ENCODE assay signal across 14 cellular contexts in genomic region chr2:45669109-45669508, GRCh38. TPM values are rescaled to one million over a fixed set of nuclear protein-coding genes. Genes with fewer than 3 reads are reported as not detected.
DNase-seq lines count a peak whose midpoint lies in the region; ATAC-seq and TF ChIP-seq lines count a peak whose summit lies in the region.
"Had no signal": no experiment of that assay in that cellular context is flagged by ENCODE, and none has a peak within 500 bp of the region (broad histone marks: within the 10 kb centered on the region; RNA-seq: fewer than 3 reads in every experiment).

No MANE protein-coding gene starts in this region.

- peak overlapping the region; percentile 91 for H3K27ac Mint-ChIP-seq in mesothelial cell of epicardium
- H3K27ac Mint-ChIP-seq: activated CD4-positive, alpha-beta T cell treated with anti-CD3 and anti-CD28 coated beads, Interleukin-2, amount 10 ng/mL, durations not matched to agents 7 days and 5 days; activated naive CD4-positive, alpha-beta T cell treated with anti-CD3 and anti-CD28 coated beads, Interleukin-2, amount 50 U/mL, for 24 hours; B cell had no signal

- peak; percentile 61 for DNase-seq in COLO829 (ENCODE audit: low spot score)
- DNase-seq in SK-N-SH, result no peak
- peak; percentile 33 for DNase-seq in fibroblast of mammary gland (ENCODE audit: low read depth)
- DNase-seq in mesothelial cell of epicardium (ENCODE audit: low spot score in 2 of 2, unreplicated experiment in 2 of 2), result no peak
- no peak for DNase-seq in GM19238 (ENCODE audit: insufficient read length, low spot score)
- DNase-seq in stimulated activated CD4-positive, alpha-beta T cell treated with anti-CD3 and anti-CD28 coated beads, Interleukin-12 subunit alpha, Interleukin-12 subunit beta, amount 100 ng/mL, for 4 hours, result no peak
- DNase-seq: activated CD4-positive, alpha-beta T cell treated with anti-CD3 and anti-CD28 coated beads, Interleukin-2, amount 10 ng/mL, durations not matched to agents 7 days and 5 days; GOT3; NCI-H1436 treated with DMSO at 0.1 percent for 48 hours; NCI-H69 had no signal

- H3K27ac ChIP-seq in SK-N-SH (ENCODE audit: low read depth in 2 of 2, low read length in 1 of 2), result peak overlapping the region in 1 of 2 experiments; percentile 24; a peak in 2 of 4 replicates

- H3K4me1 Mint-ChIP-seq in mesothelial cell of epicardium, result peaks cover 30% of the 10 kb centered on the region
- H3K4me1 Mint-ChIP-seq: activated CD4-positive, alpha-beta T cell treated with anti-CD3 and anti-CD28 coated beads, Interleukin-2, amount 10 ng/mL, durations not matched to agents 7 days and 5 days had no signal

- CTCF ChIA-PET in SK-N-SH (lab: Yijun Ruan, JAX), result no interaction called here

- H3K79me2 ChIP-seq in SK-N-SH (ENCODE audit: insufficient read depth), result peaks cover 7% of the 10 kb centered on the region

- no peak for TF ChIP-seq RAD21 in SK-N-SH (IDR thresholded peaks at IDR 0.05; ENCODE audit: low read length)

- H3K4me1 ChIP-seq in SK-N-SH (ENCODE audit: control insufficient read depth in 1 of 2, insufficient read depth in 2 of 2, low read depth in 1 of 2, low read length in 1 of 2), result peaks cover 7 to 12% of the 10 kb centered on the region in 2 experiments; a peak in 2 of 4 replicates

- peak overlapping the region; percentile 27 for H3K4me2 ChIP-seq in SK-N-SH

- no peak overlapping the region for H3K4me3 ChIP-seq in SK-N-SH (ENCODE audit: low read depth in 2 of 2, low read length in 1 of 2)
- H3K4me3 ChIP-seq in fibroblast of mammary gland (ENCODE audit: control insufficient read depth, low read depth, low read length), result no peak overlapping the region

- H3K4me3 Mint-ChIP-seq in mesothelial cell of epicardium, result peak overlapping the region; percentile 5
- H3K4me3 Mint-ChIP-seq: activated CD4-positive, alpha-beta T cell treated with anti-CD3 and anti-CD28 coated beads, Interleukin-2, amount 10 ng/mL, durations not matched to agents 7 days and 5 days; activated naive CD4-positive, alpha-beta T cell treated with anti-CD3 and anti-CD28 coated beads, Interleukin-2, amount 50 U/mL, for 24 hours; B cell had no signal

- 68% methylated on average over 7 of the region's 7 CpGs for WGBS in SK-N-SH (ENCODE audit: low lambda C conversion rate)

- no peaks in the 10 kb centered on the region for H3K9me3 ChIP-seq in SK-N-SH

- no peak for TF ChIP-seq EP300 in SK-N-SH (IDR thresholded peaks at IDR 0.05; ENCODE audit: borderline replicate concordance in 1 of 2, low read depth in 1 of 2, low read length in 1 of 2)

- TF ChIP-seq CTCF in SK-N-SH (IDR thresholded peaks at IDR 0.05) (no peak), fibroblast of mammary gland (conservative IDR thresholded peaks at IDR 0.05; ENCODE audit: control insufficient read depth, insufficient read depth, low read depth, low read length) (no peak), mesothelial cell of epicardium (IDR thresholded peaks at IDR 0.05; ENCODE audit: unreplicated experiment) (no peak)

- H3K9me3 Mint-ChIP-seq in mesothelial cell of epicardium, result no peaks in the 10 kb centered on the region
- H3K9me3 Mint-ChIP-seq: activated CD4-positive, alpha-beta T cell treated with anti-CD3 and anti-CD28 coated beads, Interleukin-2, amount 10 ng/mL, durations not matched to agents 7 days and 5 days; activated naive CD4-positive, alpha-beta T cell treated with anti-CD3 and anti-CD28 coated beads, Interleukin-2, amount 50 U/mL, for 24 hours had no signal

- H3K27me3 ChIP-seq in SK-N-SH (ENCODE audit: insufficient read depth), result no peaks in the 10 kb centered on the region

- peak overlapping the region; percentile 2; the same call in 1 of the 2 replicates for H3K9ac ChIP-seq in SK-N-SH

- peak overlapping the region; percentile 18; the same call in 1 of the 2 replicates for H2AFZ ChIP-seq in SK-N-SH (ENCODE audit: low read depth)

- H3K27me3 Mint-ChIP-seq in mesothelial cell of epicardium (ENCODE audit: low read depth), result no peaks in the 10 kb centered on the region
- H3K27me3 Mint-ChIP-seq: activated CD4-positive, alpha-beta T cell treated with anti-CD3 and anti-CD28 coated beads, Interleukin-2, amount 10 ng/mL, durations not matched to agents 7 days and 5 days; activated naive CD4-positive, alpha-beta T cell treated with anti-CD3 and anti-CD28 coated beads, Interleukin-2, amount 50 U/mL, for 24 hours; B cell had no signal

- H3K9me2 ChIP-seq in SK-N-SH, result no peaks in the 10 kb centered on the region

- H3K36me3 Mint-ChIP-seq in mesothelial cell of epicardium, result no peaks in the 10 kb centered on the region

- H3K36me3 ChIP-seq in SK-N-SH (replicated peaks in 1 of 2; ENCODE audit: control insufficient read depth in 1 of 2, insufficient read depth in 2 of 2, low read length in 1 of 2), result no peaks in the 10 kb centered on the region

- ATAC-seq in HG03460 (IDR thresholded peaks at IDR 0.05; ENCODE audit: unreplicated experiment), result no peak
- ATAC-seq in GM21360 (IDR thresholded peaks at IDR 0.05; ENCODE audit: unreplicated experiment), result no peak

- no peaks in the 10 kb centered on the region for H3F3A ChIP-seq in SK-N-SH (replicated peaks; ENCODE audit: insufficient read depth)

- H4K20me1 ChIP-seq in SK-N-SH (ENCODE audit: insufficient read depth), result no peaks in the 10 kb centered on the region

- POLR2A ChIA-PET in SK-N-SH (lab: Yijun Ruan, JAX), result no interaction called here

TF ChIP-seq in SK-N-SH, 30 proteins besides CTCF, POLR2A, EP300 and RAD21:
- TF ChIP-seq MAX (IDR thresholded peaks at IDR 0.05; ENCODE audit: low read depth), result 0 out of 2 replicates have a peak, but pooled peaks have one; percentile 25
- no peak for TF ChIP-seq FOSL2 (IDR thresholded peaks at IDR 0.05; ENCODE audit: borderline replicate concordance, low read depth)

RNA-seq across cellular contexts. Expression of gene PRKCE, which starts 17.6 kb away (rescaled TPM):
- 16.3 and 20.4 TPM in 2 replicates for polyA plus RNA-seq in SK-N-SH (2012; rRNA removed)
- polyA plus RNA-seq in SK-N-SH (2012; cell fraction: cytosol; rRNA removed), result 16.0 and 19.1 TPM in 2 replicates
- polyA plus RNA-seq in SK-N-SH (2012; cell fraction: nucleus; rRNA removed), result 11.9 and 20.1 TPM in 2 replicates
- 18.1 to 18.5 TPM (median 18.4 TPM) in 3 replicates for total RNA-seq in mesothelial cell of epicardium

RNA-seq across cellular contexts. Expression of gene SRBD1, which starts 58.0 kb away (rescaled TPM):
- polyA plus RNA-seq in SK-N-SH (2012; rRNA removed), result 3.2 and 3.3 TPM in 2 replicates
- polyA plus RNA-seq in SK-N-SH (2012; cell fraction: cytosol; rRNA removed), result 5.3 and 5.6 TPM in 2 replicates
- 1.4 and 3.9 TPM in 2 replicates for polyA plus RNA-seq in SK-N-SH (2012; cell fraction: nucleus; rRNA removed)
- 16.2 to 22.6 TPM (median 19.3 TPM) in 3 replicates for total RNA-seq in mesothelial cell of epicardium

Comparison
In these comparisons a context has a peak if more than half of its experiments do, and no peak if none do; other contexts are left out.
1. DNase-seq: peak in COLO829 (single experiment) and fibroblast of mammary gland (single experiment); none in SK-N-SH (single experiment), mesothelial cell of epicardium (0 of 2), GM19238 (single experiment) and stimulated activated CD4-positive, alpha-beta T cell treated with anti-CD3 and anti-CD28 coated beads, Interleukin-12 subunit alpha, Interleukin-12 subunit beta, amount 100 ng/mL, for 4 hours (single experiment).